In genomic region chr1:32178380-32179192, GRCh38 we compare ENCODE assay signal across 8 cellular contexts. TPM values are rescaled to one million over a fixed set of nuclear protein-coding genes. Genes with fewer than 3 reads are reported as not detected.
A peak's percentile ranks its signal among the peaks of the same experiment; 100 is the strongest.
DNase-seq lines count a peak whose midpoint lies in the region; ATAC-seq and TF ChIP-seq lines count a peak whose summit lies in the region.

No MANE protein-coding gene starts in this region.

- peak overlapping the region; percentile 33 for H3K9ac ChIP-seq in rectal smooth muscle tissue (ENCODE audit: low read length)

- peaks cover 29% of the 10 kb centered on the region for H3K4me1 ChIP-seq in Panc1 (ENCODE audit: control insufficient read depth, insufficient read depth, low read length)
- peaks cover 17% of the 10 kb centered on the region for H3K4me1 ChIP-seq in rectal smooth muscle tissue (ENCODE audit: control insufficient read depth, insufficient read depth, low read length)

- POLR2A ChIA-PET in Panc1 (lab: Charles Lee), result interaction anchor here (0.6 to 1.0 kb wide), 2 partner anchors 57 to 69 kb away, joined by 3 to 8 read pairs; no protein-coding TSS in a partner anchor

- ATAC-seq in Panc1 (no peak), HG03095 (IDR thresholded peaks at IDR 0.05; ENCODE audit: unreplicated experiment) (no peak), HG02852 (IDR thresholded peaks at IDR 0.05; ENCODE audit: unreplicated experiment) (no peak)

- H3K27ac ChIP-seq in Panc1 (ENCODE audit: low read length) (peak overlapping the region; percentile 97), epithelial cell of prostate (peak overlapping the region; percentile 88), rectal smooth muscle tissue (ENCODE audit: low read depth, low read length) (peak overlapping the region; percentile 99)

- TF ChIP-seq CTCF in GM12875 (IDR thresholded peaks at IDR 0.05; ENCODE audit: borderline replicate concordance, insufficient read depth, low read depth, low read length) (no peak), Panc1 (IDR thresholded peaks at IDR 0.05) (no peak)

- no TSS peak for BruUV-seq in Panc1 (replicated peaks; lab: Mats Ljungman, UMichigan)

- H3K9me3 ChIP-seq in Panc1 (ENCODE audit: control insufficient read depth, insufficient read depth, low read depth, low read length), result no peaks in the 10 kb centered on the region

- in situ Hi-C loops in Panc1 (cut with HindIII; ENCODE audit: low pct_unique_long_range_greater_than_20kb, low sequenced_read_pairs), result no loop called here

- H3K36me3 ChIP-seq in Panc1 (ENCODE audit: control insufficient read depth, insufficient read depth, low read length) (no peaks in the 10 kb centered on the region), rectal smooth muscle tissue (ENCODE audit: control insufficient read depth, insufficient read depth, low read length) (peaks cover 7% of the 10 kb centered on the region)

- H3K27me3 ChIP-seq in Panc1 (ENCODE audit: control insufficient read depth, insufficient read depth, low read length), result no peaks in the 10 kb centered on the region
- no peaks in the 10 kb centered on the region for H3K27me3 ChIP-seq in rectal smooth muscle tissue (ENCODE audit: control insufficient read depth, insufficient read depth, low read length)

- CTCF ChIA-PET in Panc1 (lab: Charles Lee), result no interaction called here

- intact Hi-C loops in Panc1 (cut with micrococcal nuclease; ENCODE audit: unreplicated experiment), result no loop called here

- DNase-seq in Panc1 (ENCODE audit: low read depth, low spot score) (no peak), epithelial cell of prostate (ENCODE audit: low read depth, low spot score) (no peak), iPS-NIHi11 (ENCODE audit: low spot score) (no peak), CD1c-positive myeloid dendritic cell (ENCODE audit: extremely low spot score) (no peak)

- H3K4me3 ChIP-seq in GM12875 (ENCODE audit: low read depth, low read length) (peak overlapping the region; percentile 87), Panc1 (ENCODE audit: low read depth in 2 of 2, low read length in 2 of 2) (peak overlapping the region; percentile 77 to 93), rectal smooth muscle tissue (ENCODE audit: low read length) (peak overlapping the region; percentile 56)

RNA-seq across cellular contexts. Expression of gene TXLNA, which starts 0.9 kb away (rescaled TPM):
- total RNA-seq in Panc1 (2021; ENCODE audit: unreplicated experiment), result 115 TPM
- 52.8 TPM for polyA plus RNA-seq in Panc1 (2012; ENCODE audit: insufficient read length)

RNA-seq across cellular contexts. Expression of gene CCDC28B, which starts 21.8 kb away (rescaled TPM):
- 10.8 TPM for total RNA-seq in Panc1 (2021; ENCODE audit: unreplicated experiment)
- polyA plus RNA-seq in Panc1 (2012; ENCODE audit: insufficient read length), result 20.9 TPM

RNA-seq across cellular contexts. Expression of gene IQCC, which starts 26.9 kb away (rescaled TPM):
- total RNA-seq in Panc1 (2021; ENCODE audit: unreplicated experiment), result 4.4 TPM
- polyA plus RNA-seq in Panc1 (2012; ENCODE audit: insufficient read length), result 3.1 TPM

RNA-seq across cellular contexts. Expression of gene DCDC2B, which starts 30.3 kb away (rescaled TPM):
- total RNA-seq in Panc1 (2021; ENCODE audit: unreplicated experiment), result not detected
- not detected for polyA plus RNA-seq in Panc1 (2012; ENCODE audit: insufficient read length)

RNA-seq across cellular contexts. Expression of gene TMEM234, which starts 43.6 kb away (rescaled TPM):
- 23.3 TPM for total RNA-seq in Panc1 (2021; ENCODE audit: unreplicated experiment)
- polyA plus RNA-seq in Panc1 (2012; ENCODE audit: insufficient read length), result 18.4 TPM
